ENCODE assay signal across 17 cellular contexts in genomic region chr11:116072776-116073175, GRCh38.
DNase-seq lines count a peak whose midpoint lies in the region; ATAC-seq, FAIRE-seq and TF ChIP-seq lines count a peak whose summit lies in the region.
"Had no signal": no experiment of that assay in that cellular context is flagged by ENCODE, and none has a peak within 500 bp of the region (broad histone marks: within the 10 kb centered on the region; RNA-seq: fewer than 3 reads in every experiment).

No MANE protein-coding gene starts in this region.

- H3K4me2 ChIP-seq in HCT116 (ENCODE audit: low read length) (no peak overlapping the region), GM12878 (ENCODE audit: control insufficient read depth, insufficient read depth) (no peak overlapping the region)

- H3K4me1 ChIP-seq in HCT116 (ENCODE audit: control insufficient read depth in 1 of 2, insufficient read depth in 2 of 2, low read length in 2 of 2) (no peaks in the 10 kb centered on the region), GM12878 (ENCODE audit: control insufficient read depth, insufficient read depth, low read length) (peaks cover 23% of the 10 kb centered on the region)
- H3K4me1 ChIP-seq: suprapubic skin had no signal

- no peaks in the 10 kb centered on the region for H3K9me3 Mint-ChIP-seq in progenitor cell of endocrine pancreas (ENCODE audit: low read depth)
- H3K9me3 Mint-ChIP-seq: activated naive CD8-positive, alpha-beta T cell treated with anti-CD3 and anti-CD28 coated beads for 36 hours; T-helper 2 cell treated with Interferon-gamma antibody and Interleukin-4, amounts not matched to agents 5 μg/mL and 100 μg/mL, for 36 hours had no signal

- RAD21 ChIA-PET in HCT116 (lab: Charles Lee; ENCODE audit: low non-redundant PET in 1 of 2, low total read pairs in 2 of 2, uncharacterized antibody in 2 of 2, unreplicated experiment in 2 of 2) (no interaction called here), GM12878 (lab: Charles Lee; ENCODE audit: unreplicated experiment) (interaction anchor here (0.9 to 11.6 kb wide), 12 partner anchors 10 to 737 kb away, joined by 3 to 222 read pairs (median 14); no protein-coding TSS in a partner anchor)

- POLR2A ChIA-PET in HCT116 (lab: Charles Lee) (no interaction called here), GM12878 (lab: Charles Lee) (interaction anchor here (1.0 to 3.5 kb wide), 6 partner anchors 74 to 200 kb away, joined by 3 to 42 read pairs (median 6); no protein-coding TSS in a partner anchor)

- no peak overlapping the region for H3K27ac ChIP-seq in HCT116 (ENCODE audit: low read depth, low read length)
- peak overlapping the region; percentile 79; the same call in 1 of the 2 replicates for H3K27ac ChIP-seq in GM12878 (ENCODE audit: control insufficient read depth, insufficient read depth)
- H3K27ac ChIP-seq: 22Rv1, coronary artery, suprapubic skin had no signal

- intact Hi-C loops in HCT116 (cut with micrococcal nuclease), result no loop called here
- intact Hi-C loops in GM12878 (cut with micrococcal nuclease; ENCODE audit: unreplicated experiment), result loop anchor here (5.0 kb wide), 1 partner anchor 60 kb away; no protein-coding TSS in a partner anchor
- intact Hi-C loops in left cardiac atrium (cut with DNase I), result no loop called here

- DNase-seq in DMS 273 (lab: John Stamatoyannopoulos, UW; ENCODE audit: unreplicated experiment) (peak; percentile 12), DMS 273 treated with DMSO at 0.1 percent for 48 hours (lab: John Stamatoyannopoulos, UW) (no peak), HCT116 (ENCODE audit: low read depth, low spot score) (no peak), GM12878 (ENCODE audit: low read depth, low spot score) (no peak), progenitor cell of endocrine pancreas (ENCODE audit: low spot score, unreplicated experiment) (no peak), RCC 7860 (ENCODE audit: low spot score) (no peak), left cardiac atrium (no peak)
- no peak for DNase-seq in activated CD4-positive, alpha-beta T cell treated with anti-CD3 and anti-CD28 coated beads, Interleukin-2, amount 50 U/mL, for 1 hour
- DNase-seq: activated CD8-positive, alpha-beta memory T cell treated with anti-CD3 and anti-CD28 coated beads, Interleukin-2, amount 10 ng/mL, durations not matched to agents 7 days and 5 days; activated naive CD8-positive, alpha-beta T cell treated with anti-CD3 and anti-CD28 coated beads for 36 hours; NCI-H1930 had no signal

- SMC1A ChIA-PET in GM12878 (lab: Charles Lee; ENCODE audit: uncharacterized antibody, unreplicated experiment), result interaction anchor here (1.0 to 9.0 kb wide), 16 partner anchors 8 to 738 kb away, joined by 3 to 249 read pairs (median 6); no protein-coding TSS in a partner anchor

- H2AFZ ChIP-seq in HCT116 (ENCODE audit: low read depth, low read length, poor library complexity, severe bottlenecking), result no peak overlapping the region
- no peak overlapping the region for H2AFZ ChIP-seq in GM12878 (ENCODE audit: control insufficient read depth, low read depth, low read length)

- no peaks in the 10 kb centered on the region for H3K36me3 Mint-ChIP-seq in progenitor cell of endocrine pancreas (ENCODE audit: insufficient read depth)
- H3K36me3 Mint-ChIP-seq: activated CD8-positive, alpha-beta memory T cell treated with anti-CD3 and anti-CD28 coated beads, Interleukin-2, amount 10 ng/mL, durations not matched to agents 7 days and 5 days; activated naive CD8-positive, alpha-beta T cell treated with anti-CD3 and anti-CD28 coated beads for 36 hours had no signal

- 93% methylated on average over 7 of the region's 7 CpGs for WGBS in GM12878 (ENCODE audit: insufficient coverage, insufficient replicate concordance, low lambda C conversion rate, missing lambda C conversion rate)

- H3K9ac ChIP-seq in HCT116 (ENCODE audit: low read length), result no peak overlapping the region
- no peak overlapping the region for H3K9ac ChIP-seq in GM12878 (ENCODE audit: control insufficient read depth, insufficient read depth, low read length)

- CTCF ChIA-PET in HCT116 (lab: Charles Lee), result no interaction called here
- CTCF ChIA-PET in GM12878 (lab: Yijun Ruan, JAX), result interaction anchor here (1.0 to 8.9 kb wide), 15 partner anchors 9 to 738 kb away, joined by 3 to 99 read pairs (median 8); no protein-coding TSS in a partner anchor

- TF ChIP-seq POLR2A in HCT116 (IDR thresholded peaks at IDR 0.05; ENCODE audit: borderline replicate concordance, extremely low read depth, insufficient read depth, insufficient read length) (no peak), GM12878 (IDR thresholded peaks at IDR 0.05; ENCODE audit: low read depth, low read length) (no peak)

- no peaks in the 10 kb centered on the region for H3K79me2 ChIP-seq in HCT116 (ENCODE audit: insufficient read depth, low read length)
- H3K79me2 ChIP-seq in GM12878 (ENCODE audit: control insufficient read depth, insufficient read depth, low read length), result no peaks in the 10 kb centered on the region

- no peaks in the 10 kb centered on the region for H3K9me2 ChIP-seq in HCT116 (ENCODE audit: insufficient read depth)

- H3K4me1 Mint-ChIP-seq in progenitor cell of endocrine pancreas (ENCODE audit: low read depth), result no peaks in the 10 kb centered on the region
- H3K4me1 Mint-ChIP-seq: activated CD8-positive, alpha-beta memory T cell treated with anti-CD3 and anti-CD28 coated beads, Interleukin-2, amount 10 ng/mL, durations not matched to agents 7 days and 5 days; activated naive CD8-positive, alpha-beta T cell treated with anti-CD3 and anti-CD28 coated beads for 36 hours; IgD-negative memory B cell had no signal

- in situ Hi-C loops in GM12878 (cut with MboI), result no loop called here

- H3K4me3 Mint-ChIP-seq in progenitor cell of endocrine pancreas (ENCODE audit: low read depth), result no peak overlapping the region
- H3K4me3 Mint-ChIP-seq: activated CD8-positive, alpha-beta memory T cell treated with anti-CD3 and anti-CD28 coated beads, Interleukin-2, amount 10 ng/mL, durations not matched to agents 7 days and 5 days; activated naive CD8-positive, alpha-beta T cell treated with anti-CD3 and anti-CD28 coated beads for 36 hours; IgD-negative memory B cell; T-helper 2 cell treated with Interferon-gamma antibody and Interleukin-4, amounts not matched to agents 5 μg/mL and 100 μg/mL, for 36 hours had no signal

- peak in 2 of 3 experiments; percentile 16 to 18; a peak in 1 of 6 replicates for TF ChIP-seq CTCF in HCT116 (IDR thresholded peaks at IDR 0.05 in 2 of 3, conservative IDR thresholded peaks at IDR 0.05 in 1 of 3; ENCODE audit: borderline replicate concordance in 1 of 3, insufficient read depth in 1 of 3, low read depth in 2 of 3, low read length in 2 of 3)
- TF ChIP-seq CTCF in GM12878 (IDR thresholded peaks at IDR 0.05 in 2 of 3, conservative IDR thresholded peaks at IDR 0.05 in 1 of 3; ENCODE audit: control insufficient read depth in 2 of 3, extremely low read depth in 1 of 3, insufficient read depth in 1 of 3, low read depth in 3 of 3, low read length in 3 of 3), result peak; percentile 22 to 38 (median 28); a peak in 4 of 6 replicates
- TF ChIP-seq CTCF in progenitor cell of endocrine pancreas (IDR thresholded peaks at IDR 0.05; ENCODE audit: unreplicated experiment), result peak; percentile 53

- H3K9me3 ChIP-seq in HCT116 (ENCODE audit: control insufficient read depth in 1 of 2, insufficient read depth in 1 of 2, low read depth in 1 of 2, low read length in 2 of 2) (no peaks in the 10 kb centered on the region), GM12878 (replicated peaks; ENCODE audit: control insufficient read depth, insufficient read depth, low read length) (no peaks in the 10 kb centered on the region; the same call in 2 of the 3 replicates)
- H3K9me3 ChIP-seq: suprapubic skin had no signal

- TF ChIP-seq RAD21 in HCT116 (IDR thresholded peaks at IDR 0.05; ENCODE audit: low read depth) (no peak), GM12878 (IDR thresholded peaks at IDR 0.05; ENCODE audit: insufficient read depth, low read depth, low read length) (peak; percentile 26; the same call in 1 of the 2 replicates)

- no peak overlapping the region for H3K27ac Mint-ChIP-seq in progenitor cell of endocrine pancreas
- H3K27ac Mint-ChIP-seq: activated CD8-positive, alpha-beta memory T cell treated with anti-CD3 and anti-CD28 coated beads, Interleukin-2, amount 10 ng/mL, durations not matched to agents 7 days and 5 days; activated naive CD8-positive, alpha-beta T cell treated with anti-CD3 and anti-CD28 coated beads for 36 hours; IgD-negative memory B cell; T-helper 2 cell treated with Interferon-gamma antibody and Interleukin-4, amounts not matched to agents 5 μg/mL and 100 μg/mL, for 36 hours had no signal

- no peak for TF ChIP-seq EP300 in GM12878 (IDR thresholded peaks at IDR 0.05; ENCODE audit: borderline replicate concordance in 1 of 2, control insufficient read depth in 1 of 2, low read depth in 2 of 2, low read length in 2 of 2)

- H3K27me3 Mint-ChIP-seq in progenitor cell of endocrine pancreas, result peaks cover 27% of the 10 kb centered on the region
- H3K27me3 Mint-ChIP-seq: activated CD8-positive, alpha-beta memory T cell treated with anti-CD3 and anti-CD28 coated beads, Interleukin-2, amount 10 ng/mL, durations not matched to agents 7 days and 5 days had no signal

- H3K36me3 ChIP-seq in HCT116 (ENCODE audit: control insufficient read depth in 1 of 2, insufficient read depth in 2 of 2, low read length in 2 of 2) (no peaks in the 10 kb centered on the region), GM12878 (ENCODE audit: control insufficient read depth in 2 of 2, insufficient read depth in 2 of 2, low read length in 1 of 2) (no peaks in the 10 kb centered on the region)
- H3K36me3 ChIP-seq: suprapubic skin had no signal

- no peaks in the 10 kb centered on the region for H3K27me3 ChIP-seq in HCT116 (ENCODE audit: insufficient read depth, low read length)
- H3K27me3 ChIP-seq in GM12878 (replicated peaks in 1 of 2; ENCODE audit: control insufficient read depth in 2 of 2, insufficient read depth in 2 of 2, low read length in 1 of 2), result no peaks in the 10 kb centered on the region

- ATAC-seq in HCT116 (no peak), GM12878 (no peak), left cardiac atrium (no peak)
- ATAC-seq: activated CD8-positive, alpha-beta memory T cell treated with anti-CD3 and anti-CD28 coated beads, Interleukin-2, amount 10 ng/mL, durations not matched to agents 7 days and 5 days; sciatic nerve had no signal

- H3K4me3 ChIP-seq in HCT116 (replicated peaks in 1 of 2; ENCODE audit: low read depth in 1 of 2, low read length in 2 of 2), result no peak overlapping the region
- no peak overlapping the region for H3K4me3 ChIP-seq in GM12878
- H3K4me3 ChIP-seq: coronary artery, suprapubic skin had no signal

- BruUV-seq in HCT116 (replicated peaks; lab: Mats Ljungman, UMichigan) (no TSS peak), GM12878 (replicated peaks; lab: Mats Ljungman, UMichigan) (no TSS peak)

- FAIRE-seq in GM12878 (lab: Jason Lieb, UNC) (no peak), RCC 7860 (lab: Jason Lieb, UNC) (no peak)

- no peaks in the 10 kb centered on the region for H4K20me1 ChIP-seq in HCT116 (ENCODE audit: insufficient read depth)
- no peaks in the 10 kb centered on the region for H4K20me1 ChIP-seq in GM12878 (ENCODE audit: control insufficient read depth, insufficient read depth)

TF ChIP-seq in HCT116, 20 proteins besides CTCF, POLR2A, EP300 and RAD21 (continues in another document):
- TF ChIP-seq CEBPB (IDR thresholded peaks at IDR 0.05; ENCODE audit: low read depth) (no peak), JUND (IDR thresholded peaks at IDR 0.05) (no peak)

TF ChIP-seq in GM12878, 131 proteins besides CTCF, POLR2A, EP300 and RAD21 (continues in another document):
- no peak for TF ChIP-seq ZNF274 (IDR thresholded peaks at IDR 0.05; ENCODE audit: insufficient read depth, insufficient read length)
